Comparison of ENCODE assay signal across 2 cellular contexts in the genomic region with DNA sequence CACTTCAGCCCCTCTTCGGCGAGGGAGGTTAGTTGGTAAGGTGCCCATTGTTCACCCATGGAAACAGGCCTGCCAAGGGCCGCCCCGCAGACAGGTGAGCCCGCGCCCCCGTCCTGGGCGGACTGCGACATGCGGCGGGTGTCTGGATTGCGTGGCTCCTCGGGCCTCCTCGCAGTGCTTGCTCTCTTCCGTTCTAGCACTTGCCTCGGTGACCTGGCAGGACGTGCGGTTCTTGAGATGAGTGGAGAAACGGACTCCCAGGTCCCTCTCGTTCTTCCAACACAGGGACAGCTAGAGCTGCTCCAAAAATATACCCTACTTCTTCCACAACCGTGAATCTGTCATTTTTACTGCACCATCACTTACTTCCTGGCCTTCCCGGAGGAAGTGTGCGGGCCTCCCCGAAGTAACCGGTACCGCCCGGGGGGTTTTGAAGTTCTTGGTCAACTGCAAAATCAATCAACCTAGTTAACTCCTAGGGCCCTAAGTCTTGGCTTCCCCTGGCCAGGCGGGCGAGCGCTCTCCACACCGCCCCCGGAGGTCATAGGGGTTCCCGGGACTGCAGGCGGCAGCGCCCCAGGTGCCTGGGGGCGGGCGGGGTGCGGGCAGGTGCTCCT.
TF ChIP-seq lines count a peak whose summit lies in the region.

No MANE protein-coding gene starts in this region.

TF ChIP-seq in SK-N-SH, 30 proteins besides CTCF, POLR2A, EP300 and RAD21 (continued from another document):
- TF ChIP-seq, protein P1, sequence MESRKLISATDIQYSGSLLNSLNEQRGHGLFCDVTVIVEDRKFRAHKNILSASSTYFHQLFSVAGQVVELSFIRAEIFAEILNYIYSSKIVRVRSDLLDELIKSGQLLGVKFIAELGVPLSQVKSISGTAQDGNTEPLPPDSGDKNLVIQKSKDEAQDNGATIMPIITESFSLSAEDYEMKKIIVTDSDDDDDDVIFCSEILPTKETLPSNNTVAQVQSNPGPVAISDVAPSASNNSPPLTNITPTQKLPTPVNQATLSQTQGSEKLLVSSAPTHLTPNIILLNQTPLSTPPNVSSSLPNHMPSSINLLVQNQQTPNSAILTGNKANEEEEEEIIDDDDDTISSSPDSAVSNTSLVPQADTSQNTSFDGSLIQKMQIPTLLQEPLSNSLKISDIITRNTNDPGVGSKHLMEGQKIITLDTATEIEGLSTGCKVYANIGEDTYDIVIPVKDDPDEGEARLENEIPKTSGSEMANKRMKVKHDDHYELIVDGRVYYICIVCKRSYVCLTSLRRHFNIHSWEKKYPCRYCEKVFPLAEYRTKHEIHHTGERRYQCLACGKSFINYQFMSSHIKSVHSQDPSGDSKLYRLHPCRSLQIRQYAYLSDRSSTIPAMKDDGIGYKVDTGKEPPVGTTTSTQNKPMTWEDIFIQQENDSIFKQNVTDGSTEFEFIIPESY (IDR thresholded peaks at IDR 0.05; ENCODE audit: borderline replicate concordance, low read depth): no peak
- no peak for TF ChIP-seq POLR2AphosphoS5 (IDR thresholded peaks at IDR 0.05; ENCODE audit: low read depth, low read length)
- no peak for TF ChIP-seq CHD2 (IDR thresholded peaks at IDR 0.05; ENCODE audit: low read length, partially characterized antibody)
- TF ChIP-seq FOXJ3 (CRISPR knock-in tag; IDR thresholded peaks at IDR 0.05): no peak
- no peak for TF ChIP-seq MXI1 (IDR thresholded peaks at IDR 0.05; ENCODE audit: low read depth, low read length)
- TF ChIP-seq NRF1 (IDR thresholded peaks at IDR 0.05; ENCODE audit: low read depth, low read length): no peak
- TF ChIP-seq, protein P2, sequence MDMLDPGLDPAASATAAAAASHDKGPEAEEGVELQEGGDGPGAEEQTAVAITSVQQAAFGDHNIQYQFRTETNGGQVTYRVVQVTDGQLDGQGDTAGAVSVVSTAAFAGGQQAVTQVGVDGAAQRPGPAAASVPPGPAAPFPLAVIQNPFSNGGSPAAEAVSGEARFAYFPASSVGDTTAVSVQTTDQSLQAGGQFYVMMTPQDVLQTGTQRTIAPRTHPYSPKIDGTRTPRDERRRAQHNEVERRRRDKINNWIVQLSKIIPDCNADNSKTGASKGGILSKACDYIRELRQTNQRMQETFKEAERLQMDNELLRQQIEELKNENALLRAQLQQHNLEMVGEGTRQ (IDR thresholded peaks at IDR 0.05; ENCODE audit: borderline replicate concordance, low read depth, low read length): no peak
- TF ChIP-seq RXRA (IDR thresholded peaks at IDR 0.05; ENCODE audit: borderline replicate concordance, low read depth): no peak

TF ChIP-seq in SK-N-SH treated with all-trans-retinoic acid at 6 μM for 48 hours, 23 proteins besides CTCF, POLR2A, EP300 and RAD21 (continued from another document):
- TF ChIP-seq, protein P3, sequence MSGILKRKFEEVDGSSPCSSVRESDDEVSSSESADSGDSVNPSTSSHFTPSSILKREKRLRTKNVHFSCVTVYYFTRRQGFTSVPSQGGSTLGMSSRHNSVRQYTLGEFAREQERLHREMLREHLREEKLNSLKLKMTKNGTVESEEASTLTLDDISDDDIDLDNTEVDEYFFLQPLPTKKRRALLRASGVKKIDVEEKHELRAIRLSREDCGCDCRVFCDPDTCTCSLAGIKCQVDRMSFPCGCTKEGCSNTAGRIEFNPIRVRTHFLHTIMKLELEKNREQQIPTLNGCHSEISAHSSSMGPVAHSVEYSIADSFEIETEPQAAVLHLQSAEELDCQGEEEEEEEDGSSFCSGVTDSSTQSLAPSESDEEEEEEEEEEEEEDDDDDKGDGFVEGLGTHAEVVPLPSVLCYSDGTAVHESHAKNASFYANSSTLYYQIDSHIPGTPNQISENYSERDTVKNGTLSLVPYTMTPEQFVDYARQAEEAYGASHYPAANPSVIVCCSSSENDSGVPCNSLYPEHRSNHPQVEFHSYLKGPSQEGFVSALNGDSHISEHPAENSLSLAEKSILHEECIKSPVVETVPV (CRISPR knock-in tag; IDR thresholded peaks at IDR 0.05): no peak
- TF ChIP-seq ZFP30 (CRISPR knock-in tag; IDR thresholded peaks at IDR 0.05) (no peak), GLIS3 (CRISPR knock-in tag; IDR thresholded peaks at IDR 0.05) (no peak), ARNTL (CRISPR knock-in tag; IDR thresholded peaks at IDR 0.05; ENCODE audit: borderline replicate concordance, low read depth) (no peak), TOX (CRISPR knock-in tag; IDR thresholded peaks at IDR 0.05; ENCODE audit: borderline replicate concordance) (no peak), ISL1 (CRISPR knock-in tag; IDR thresholded peaks at IDR 0.05) (no peak)
TF ChIP-seq in SK-N-SH treated with all-trans-retinoic acid at 6 μM for 48 hours: peak in this region for 0.
